In the genomic region with DNA sequence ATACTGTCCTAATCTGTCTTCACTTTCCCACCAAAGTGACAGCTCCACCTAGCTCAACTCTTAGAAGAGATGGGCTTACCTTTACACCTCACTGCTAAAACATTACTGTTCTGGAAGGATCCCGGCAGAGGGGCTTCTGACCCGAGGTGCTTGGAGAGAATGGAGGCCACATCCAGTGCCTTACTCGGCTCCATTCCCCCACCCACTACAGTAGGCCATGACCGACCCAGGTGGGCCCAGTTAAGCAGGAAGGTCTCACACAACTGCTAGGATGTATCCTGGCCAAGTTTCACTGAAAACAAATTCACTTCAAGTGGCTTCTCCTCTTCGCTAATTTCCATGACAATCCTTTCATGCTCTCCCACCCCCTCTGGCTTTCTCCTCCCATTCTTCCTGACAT, we compare ENCODE assay signal across 16 cellular contexts. TPM values are rescaled to one million over a fixed set of nuclear protein-coding genes. Genes with fewer than 3 reads are reported as not detected.
DNase-seq lines count a peak whose midpoint lies in the region; ATAC-seq and TF ChIP-seq lines count a peak whose summit lies in the region.
"Had no signal": no experiment of that assay in that cellular context is flagged by ENCODE, and none has a peak within 500 bp of the region (broad histone marks: within the 10 kb centered on the region; RNA-seq: fewer than 3 reads in every experiment).

No MANE protein-coding gene starts in this region.

- H3K9me2 ChIP-seq in MM.1S (replicated peaks; ENCODE audit: insufficient read depth, low read length) = no peaks in the 10 kb centered on the region

- peaks cover 9% of the 10 kb centered on the region for H3K36me3 Mint-ChIP-seq in activated naive CD4-positive, alpha-beta T cell treated with anti-CD3 and anti-CD28 coated beads, Interleukin-2, amount 50 U/mL, for 24 hours
- H3K36me3 Mint-ChIP-seq in T-helper 17 cell (ENCODE audit: low read depth) (peaks cover 10% of the 10 kb centered on the region), endodermal cell (ENCODE audit: low read depth) (no peaks in the 10 kb centered on the region)

- CTCF ChIA-PET in A673 (lab: Charles Lee) = no interaction called here

- H3K9me3 Mint-ChIP-seq in activated naive CD4-positive, alpha-beta T cell treated with anti-CD3 and anti-CD28 coated beads, Interleukin-2, amount 50 U/mL, for 24 hours = no peaks in the 10 kb centered on the region
- no peaks in the 10 kb centered on the region for H3K9me3 Mint-ChIP-seq in endodermal cell
- H3K9me3 Mint-ChIP-seq: nephron had no signal

- no peak for TF ChIP-seq CTCF in endodermal cell (conservative IDR thresholded peaks at IDR 0.05)
- no peak for TF ChIP-seq CTCF in MM.1S (IDR thresholded peaks at IDR 0.05; ENCODE audit: low read length)
- no peak for TF ChIP-seq CTCF in A673 (conservative IDR thresholded peaks at IDR 0.05; ENCODE audit: low read depth, low read length)
- TF ChIP-seq CTCF in BE2C (IDR thresholded peaks at IDR 0.05; ENCODE audit: low read depth, low read length) = no peak

- no peak for ATAC-seq in T-helper 17 cell
- ATAC-seq: foreskin keratinocyte, Panc1 had no signal

- 63 to 67% methylated on average over 1 to 5 of the region's 5 CpGs for WGBS in endodermal cell (ENCODE audit: insufficient coverage in 1 of 2, insufficient read length in 1 of 2), 2 experiments

- no peaks in the 10 kb centered on the region for H3F3A ChIP-seq in MM.1S (ENCODE audit: insufficient read depth, low read length)

- peaks cover 96% of the 10 kb centered on the region for H3K4me1 Mint-ChIP-seq in activated naive CD4-positive, alpha-beta T cell treated with anti-CD3 and anti-CD28 coated beads, Interleukin-2, amount 50 U/mL, for 24 hours
- H3K4me1 Mint-ChIP-seq in T-helper 17 cell = peaks cover 55% of the 10 kb centered on the region
- H3K4me1 Mint-ChIP-seq in endodermal cell = peaks cover 27% of the 10 kb centered on the region

- peaks cover 40% of the 10 kb centered on the region for H4K20me1 ChIP-seq in MM.1S (ENCODE audit: insufficient read depth, low read length)

- intact Hi-C loops in A673 (cut with micrococcal nuclease; ENCODE audit: unreplicated experiment) = no loop called here

- POLR2A ChIA-PET in A673 (lab: Charles Lee; ENCODE audit: low non-redundant PET) = no interaction called here

- H3K9me3 ChIP-seq in T-helper 17 cell (ENCODE audit: control insufficient read depth, low read length, poor library complexity, severe bottlenecking) = no peaks in the 10 kb centered on the region
- no peaks in the 10 kb centered on the region for H3K9me3 ChIP-seq in endodermal cell (ENCODE audit: control insufficient read depth, low read length)
- H3K9me3 ChIP-seq in MM.1S (replicated peaks; ENCODE audit: insufficient read depth, low read length) = no peaks in the 10 kb centered on the region
- no peaks in the 10 kb centered on the region for H3K9me3 ChIP-seq in A673 (ENCODE audit: low read depth, low read length, poor library complexity, severe bottlenecking)
- H3K9me3 ChIP-seq in BE2C = no peaks in the 10 kb centered on the region
- H3K9me3 ChIP-seq: vagina had no signal

- no peak for DNase-seq in activated naive CD4-positive, alpha-beta T cell treated with anti-CD3 and anti-CD28 coated beads, Interleukin-2, amount 50 U/mL, for 16 hours
- DNase-seq in T-helper 17 cell (no peak), endodermal cell (peak; percentile 60), NCI-H1417 treated with DMSO at 0.1 percent for 48 hours (lab: John Stamatoyannopoulos, UW) (no peak), MM.1S (no peak), A673 (ENCODE audit: low spot score) (no peak), BE2C (no peak)
- DNase-seq: activated CD8-positive, alpha-beta memory T cell treated with anti-CD3 and anti-CD28 coated beads, Interleukin-2, amount 50 U/mL, for 48 hours; DMS 273 treated with DMSO at 0.1 percent for 48 hours; foreskin keratinocyte; NCI-H1694 treated with DMSO at 0.1 percent for 48 hours; NCI-H526 treated with DMSO at 0.1 percent for 48 hours had no signal

- H3K79me2 ChIP-seq in MM.1S (ENCODE audit: low read length) = peaks cover 100% of the 10 kb centered on the region

- H3K9ac ChIP-seq in endodermal cell (ENCODE audit: extremely low read depth, low read length, poor library complexity, severe bottlenecking) = no peak overlapping the region
- no peak overlapping the region for H3K9ac ChIP-seq in MM.1S (ENCODE audit: low read length)

- H3K4me1 ChIP-seq in endodermal cell (ENCODE audit: control insufficient read depth, insufficient read depth, low read length) = peaks cover 4% of the 10 kb centered on the region
- H3K4me1 ChIP-seq in MM.1S (ENCODE audit: low read length) = 0 out of 2 replicates have a peak, but pooled peaks cover 4% of the 10 kb centered on the region
- no peaks in the 10 kb centered on the region for H3K4me1 ChIP-seq in A673 (ENCODE audit: insufficient read depth, low read length, poor library complexity, severe bottlenecking)
- H3K4me1 ChIP-seq in BE2C = peaks cover 4% of the 10 kb centered on the region
- H3K4me1 ChIP-seq: foreskin keratinocyte had no signal

- H3K27me3 ChIP-seq in endodermal cell (ENCODE audit: control insufficient read depth, insufficient read depth, low read length, poor library complexity, severe bottlenecking) (no peaks in the 10 kb centered on the region), MM.1S (replicated peaks; ENCODE audit: insufficient read depth, low read length) (no peaks in the 10 kb centered on the region), A673 (replicated peaks; ENCODE audit: insufficient read depth, low read depth, low read length, poor library complexity) (no peaks in the 10 kb centered on the region), BE2C (no peaks in the 10 kb centered on the region)
- H3K27me3 ChIP-seq: foreskin keratinocyte, vagina had no signal

- peak overlapping the region; percentile 32 for H3K4me3 Mint-ChIP-seq in activated naive CD4-positive, alpha-beta T cell treated with anti-CD3 and anti-CD28 coated beads, Interleukin-2, amount 50 U/mL, for 24 hours
- no peak overlapping the region for H3K4me3 Mint-ChIP-seq in T-helper 17 cell
- H3K4me3 Mint-ChIP-seq in endodermal cell = no peak overlapping the region
- H3K4me3 Mint-ChIP-seq: nephron had no signal

- H3K4me3 ChIP-seq in endodermal cell (ENCODE audit: low read length) = no peak overlapping the region
- no peak overlapping the region for H3K4me3 ChIP-seq in MM.1S (ENCODE audit: low read length)
- H3K4me3 ChIP-seq in A673 (ENCODE audit: low read depth, low read length, poor library complexity, severe bottlenecking) = no peak overlapping the region
- H3K4me3 ChIP-seq in BE2C (ENCODE audit: low read depth, low read length) = no peak overlapping the region
- H3K4me3 ChIP-seq: vagina had no signal

- H3K36me3 ChIP-seq in endodermal cell (ENCODE audit: control insufficient read depth, insufficient read depth, low read length) (no peaks in the 10 kb centered on the region), MM.1S (replicated peaks; ENCODE audit: insufficient read depth, low read length) (peaks cover 13% of the 10 kb centered on the region; the same call in 1 of the 2 replicates), A673 (ENCODE audit: insufficient read depth, low read length, poor library complexity, severe bottlenecking) (no peaks in the 10 kb centered on the region), BE2C (no peaks in the 10 kb centered on the region)

- no peaks in the 10 kb centered on the region for H3K27me3 Mint-ChIP-seq in activated naive CD4-positive, alpha-beta T cell treated with anti-CD3 and anti-CD28 coated beads, Interleukin-2, amount 50 U/mL, for 24 hours
- H3K27me3 Mint-ChIP-seq in T-helper 17 cell (no peaks in the 10 kb centered on the region), endodermal cell (ENCODE audit: insufficient read depth) (peaks cover 2% of the 10 kb centered on the region)

- peak overlapping the region; percentile 82 for H3K27ac Mint-ChIP-seq in activated naive CD4-positive, alpha-beta T cell treated with anti-CD3 and anti-CD28 coated beads, Interleukin-2, amount 50 U/mL, for 24 hours
- H3K27ac Mint-ChIP-seq in T-helper 17 cell (peak overlapping the region; percentile 93), endodermal cell (no peak overlapping the region)
- H3K27ac Mint-ChIP-seq: nephron had no signal

- BruUV-seq in A673 (replicated peaks; lab: Mats Ljungman, UMichigan) = no TSS peak

- H3K4me2 ChIP-seq in MM.1S (ENCODE audit: low read depth, low read length) = no peak overlapping the region

- H2AFZ ChIP-seq in MM.1S (ENCODE audit: low read length) = no peak overlapping the region

- no peak overlapping the region for H3K27ac ChIP-seq in endodermal cell (ENCODE audit: low read depth, low read length)
- no peak overlapping the region for H3K27ac ChIP-seq in MM.1S (ENCODE audit: low read length)
- H3K27ac ChIP-seq in A673 (ENCODE audit: low read depth, low read length, poor library complexity, severe bottlenecking) = no peak overlapping the region
- H3K27ac ChIP-seq: foreskin keratinocyte, vagina had no signal

RNA-seq across cellular contexts. Expression of gene WIPF1, which starts 11.9 kb away (rescaled TPM):
- total RNA-seq in T-helper 17 cell = 100 to 1,000 TPM; 368 to 424 TPM
- 10 to 100 TPM; 21.5 to 28.5 TPM for total RNA-seq in endodermal cell
- polyA plus RNA-seq in endodermal cell (2013, experiment 1 of 2) = 23.5 TPM
- 24.8 TPM for polyA plus RNA-seq in endodermal cell (2013, experiment 2 of 2)
- 1.1 and 1.7 TPM in 2 replicates for total RNA-seq in A673 (2021)
- polyA plus RNA-seq in BE2C (2012; ENCODE audit: insufficient read depth, insufficient read length, low read depth) = 7.4 TPM

Comparison
In these comparisons a context has a peak if more than half of its experiments do, and no peak if none do; other contexts are left out.
1. RNA of gene WIPF1, which starts 11.9 kb away (total RNA-seq): 368 to 424 TPM in T-helper 17 cell; 21.5 to 28.5 TPM in endodermal cell and 1.1 to 1.7 TPM in A673; every median in the first group is over 10 times any median in the second.